Comparison of ENCODE assay signal across 18 cellular contexts in genomic region chr19:16878181-16878965, GRCh38. TPM values are rescaled to one million over a fixed set of nuclear protein-coding genes. Genes with fewer than 3 reads are reported as not detected.
"Had no signal": no experiment of that assay in that cellular context is flagged by ENCODE, and none has a peak within 500 bp of the region (broad histone marks: within the 10 kb centered on the region; RNA-seq: fewer than 3 reads in every experiment).

No MANE protein-coding gene starts in this region.

- H3K4me3 ChIP-seq: esophagus squamous epithelium, psoas muscle, spleen, testis, tibial nerve had no signal

- ATAC-seq: effector memory CD8-positive, alpha-beta T cell; left colon; psoas muscle; sciatic nerve; stimulated activated naive CD8-positive, alpha-beta T cell treated with anti-CD3 and anti-CD28 coated beads, Interleukin-15, amount 100 ng/mL, for 72 hours had no signal

- H3K9me3 ChIP-seq: testis had no signal

- DNase-seq: effector memory CD8-positive, alpha-beta T cell; esophagus squamous epithelium; foreskin fibroblast; left colon; naive B cell; psoas muscle; retina; spleen; stimulated activated CD4-positive, alpha-beta T cell treated with anti-CD3 and anti-CD28 coated beads, Interleukin-15, amount 100 ng/mL, for 24 hours; stimulated activated CD4-positive, alpha-beta T cell treated with anti-CD3 and anti-CD28 coated beads, Interleukin-1b, Interleukin-23, amount 100 ng/mL, for 48 hours; stimulated activated CD4-positive, alpha-beta T cell treated with anti-CD3 and anti-CD28 coated beads, Interleukin-4, amount 100 ng/mL, for 24 hours; stimulated activated naive B cell treated with anti-CD40 and anti-IgM and Interleukin-4, amounts not matched to agents 10 μg/mL and 1 μg/mL and 100 μg/mL, for 72 hours; stimulated activated naive CD8-positive, alpha-beta T cell treated with anti-CD3 and anti-CD28 coated beads, Interleukin-15, amount 100 ng/mL, for 72 hours; testis had no signal

- H3K27ac ChIP-seq: epithelial cell of prostate, psoas muscle, spleen, tibial nerve had no signal

- H3K27me3 ChIP-seq: esophagus squamous epithelium, spleen, testis, tibial nerve had no signal

- H3K4me1 ChIP-seq: psoas muscle had no signal

RNA-seq across cellular contexts. Expression of gene F2RL3, which starts 10.4 kb away (rescaled TPM):
- total RNA-seq: mesothelial cell of epicardium had no signal
